8 cellular contexts compared by ENCODE assay signal in the genomic region with DNA sequence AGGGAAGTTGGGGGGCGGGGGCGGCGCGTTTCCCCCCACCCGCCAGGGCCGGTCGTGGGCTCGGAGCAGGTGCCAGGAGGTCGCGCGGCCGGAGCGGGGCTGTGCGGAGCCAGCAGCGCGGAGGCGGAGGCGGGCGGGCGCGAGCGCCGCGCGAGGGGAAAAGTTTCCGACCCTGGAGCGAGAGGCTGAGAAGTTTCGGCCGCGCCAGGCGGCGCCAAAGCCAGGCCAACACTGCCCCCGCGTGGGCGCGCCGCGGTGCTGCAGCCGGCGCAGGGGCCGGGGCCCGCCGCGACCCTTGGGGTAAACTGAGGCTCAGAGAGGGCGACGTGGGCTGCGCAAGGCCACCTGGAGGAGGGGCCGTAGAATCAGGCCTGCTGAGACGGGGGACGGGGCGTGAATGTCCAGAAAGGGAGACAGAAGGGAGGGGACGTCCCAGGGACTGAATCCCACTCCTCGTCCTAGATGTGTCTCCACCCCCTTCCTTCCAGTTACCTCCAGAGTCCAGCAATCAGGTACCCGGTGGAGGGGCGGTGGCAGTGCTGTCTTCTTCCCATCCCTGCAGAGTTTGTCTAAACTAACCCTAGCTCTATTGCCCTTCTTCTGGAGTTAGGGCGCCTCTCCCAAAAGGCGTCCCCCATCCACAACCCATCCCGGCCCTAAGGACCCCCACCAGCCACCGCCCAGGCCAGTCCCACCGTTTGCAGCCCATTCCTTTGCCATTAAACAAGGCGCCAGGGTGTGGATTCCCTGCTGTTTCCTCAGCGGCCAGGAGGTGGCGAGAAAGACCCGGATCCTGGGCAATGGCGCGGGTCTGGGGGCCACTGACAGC. TPM values are rescaled to one million over a fixed set of nuclear protein-coding genes. Genes with fewer than 3 reads are reported as not detected.
A peak's percentile ranks its signal among the peaks of the same experiment; 100 is the strongest.
DNase-seq lines count a peak whose midpoint lies in the region; ATAC-seq and TF ChIP-seq lines count a peak whose summit lies in the region.

No MANE protein-coding gene starts in this region.

- H3K4me3 ChIP-seq in PC-3 (ENCODE audit: low read length): peak overlapping the region; percentile 75
- peak overlapping the region; percentile 45 to 68 for H3K4me3 ChIP-seq in esophagus (ENCODE audit: low read depth in 1 of 2, low read length in 2 of 2)

- no TSS peak for BruUV-seq in PC-3 (replicated peaks; lab: Mats Ljungman, UMichigan)

- peaks cover 8% of the 10 kb centered on the region; the same call in 1 of the 2 replicates for H3K4me1 ChIP-seq in PC-3 (ENCODE audit: insufficient read depth, low read length)
- peaks cover 3 to 24% of the 10 kb centered on the region in 2 donors for H3K4me1 ChIP-seq in esophagus (ENCODE audit: control insufficient read depth in 2 of 2, insufficient read depth in 2 of 2, low read length in 1 of 2)

- CTCF ChIA-PET in PC-3 (lab: Charles Lee): no interaction called here

- H3K27ac ChIP-seq in PC-3 (ENCODE audit: low read length) (no peak overlapping the region), esophagus (ENCODE audit: low read depth in 2 of 2, low read length in 1 of 2) (peak overlapping the region; percentile 65 to 89)

- H3K9ac ChIP-seq in PC-3 (ENCODE audit: low read length): peak overlapping the region; percentile 82

- no peaks in the 10 kb centered on the region for H3F3A ChIP-seq in PC-3 (ENCODE audit: low read length, unreplicated experiment)

- in situ Hi-C loops in G401 (cut with HindIII; ENCODE audit: low sequenced_read_pairs): no loop called here

- H3K4me3 Mint-ChIP-seq in stimulated activated naive B cell treated with anti-CD40 and anti-IgM and Interleukin-4, amounts not matched to agents 10 μg/mL and 1 μg/mL and 100 μg/mL, for 72 hours: peak overlapping the region; percentile 82 to 85

- no peaks in the 10 kb centered on the region for H3K9me3 Mint-ChIP-seq in stimulated activated naive B cell treated with anti-CD40 and anti-IgM and Interleukin-4, amounts not matched to agents 10 μg/mL and 1 μg/mL and 100 μg/mL, for 72 hours

- H3K36me3 ChIP-seq in PC-3 (ENCODE audit: low read depth, low read length): no peaks in the 10 kb centered on the region
- H3K36me3 ChIP-seq in esophagus (ENCODE audit: control insufficient read depth in 2 of 2, insufficient read depth in 2 of 2, low read length in 1 of 2): no peaks in the 10 kb centered on the region

- H3K4me2 ChIP-seq in PC-3 (ENCODE audit: low read length): peak overlapping the region; percentile 92

- 1 to 2% methylated on average over 64 to 66 of the region's 66 CpGs for WGBS in esophagus, 2 donors

- no peaks in the 10 kb centered on the region for H4K20me1 ChIP-seq in PC-3 (ENCODE audit: low read length)

- H3K9me3 ChIP-seq in PC-3 (ENCODE audit: low read length) (no peaks in the 10 kb centered on the region), esophagus (ENCODE audit: control insufficient read depth in 2 of 2, insufficient read depth in 1 of 2, low read depth in 1 of 2, low read length in 1 of 2) (no peaks in the 10 kb centered on the region)

- POLR2A ChIA-PET in PC-3 (lab: Charles Lee; ENCODE audit: unreplicated experiment): no interaction called here

- peak; percentile 66 for DNase-seq in G401 (ENCODE audit: low spot score)
- peak; percentile 67 for DNase-seq in PC-3
- peak; percentile 85 to 87 for DNase-seq in activated T-cell treated with anti-CD3 and anti-CD28 coated beads, Interleukin-2, amount 50 U/mL, for 48 hours
- DNase-seq in myocyte (ENCODE audit: low read depth): peak; percentile 76
- peak; percentile 57 for DNase-seq in stimulated activated naive B cell treated with anti-CD40 and anti-IgM and Interleukin-4, amounts not matched to agents 10 μg/mL and 1 μg/mL and 100 μg/mL, for 72 hours
- DNase-seq in NCI-H524 treated with DMSO at 0.1 percent for 48 hours (lab: John Stamatoyannopoulos, UW): no peak

- no peaks in the 10 kb centered on the region for H3K36me3 Mint-ChIP-seq in stimulated activated naive B cell treated with anti-CD40 and anti-IgM and Interleukin-4, amounts not matched to agents 10 μg/mL and 1 μg/mL and 100 μg/mL, for 72 hours

- H3K27me3 ChIP-seq in PC-3 (ENCODE audit: low read length): no peaks in the 10 kb centered on the region
- H3K27me3 ChIP-seq in esophagus (ENCODE audit: control insufficient read depth in 1 of 2, insufficient read depth in 2 of 2, low read length in 2 of 2): no peaks in the 10 kb centered on the region

- TF ChIP-seq CTCF in PC-3 (conservative IDR thresholded peaks at IDR 0.05; ENCODE audit: low read depth, low read length): peak; percentile 72

- peak; percentile 52 for ATAC-seq in HG03135 (IDR thresholded peaks at IDR 0.05; ENCODE audit: unreplicated experiment)
- peak; percentile 45 for ATAC-seq in PC-3
- peak; percentile 72 to 76 for ATAC-seq in stimulated activated naive B cell treated with anti-CD40 and anti-IgM and Interleukin-4, amounts not matched to agents 10 μg/mL and 1 μg/mL and 100 μg/mL, for 72 hours (replicated peaks)

- intact Hi-C loops in PC-3 (cut with micrococcal nuclease): loop anchor here (5.0 kb wide), 4 partner anchors 113 to 473 kb away; partner anchors contain the start of gene IER5L

- peak overlapping the region; percentile 79 for H2AFZ ChIP-seq in PC-3 (ENCODE audit: low read length)

- H3K79me2 ChIP-seq in PC-3 (ENCODE audit: low read length): no peaks in the 10 kb centered on the region

- peaks cover 19 to 41% of the 10 kb centered on the region in 2 donors for H3K4me1 Mint-ChIP-seq in stimulated activated naive B cell treated with anti-CD40 and anti-IgM and Interleukin-4, amounts not matched to agents 10 μg/mL and 1 μg/mL and 100 μg/mL, for 72 hours

- no peaks in the 10 kb centered on the region for H3K9me2 ChIP-seq in PC-3 (replicated peaks; ENCODE audit: low read length)

- no peak overlapping the region for H3K27ac Mint-ChIP-seq in stimulated activated naive B cell treated with anti-CD40 and anti-IgM and Interleukin-4, amounts not matched to agents 10 μg/mL and 1 μg/mL and 100 μg/mL, for 72 hours

- H3K27me3 Mint-ChIP-seq in stimulated activated naive B cell treated with anti-CD40 and anti-IgM and Interleukin-4, amounts not matched to agents 10 μg/mL and 1 μg/mL and 100 μg/mL, for 72 hours: peaks cover 4 to 6% of the 10 kb centered on the region in 2 donors

RNA-seq across cellular contexts. Expression of gene C9orf50, which starts 10.2 kb away (rescaled TPM):
- not detected in 2 replicates for total RNA-seq in G401 (2014; rRNA removed; shearing (Covaris generic))
- not detected in 2 replicates for total RNA-seq in PC-3 (2014; rRNA removed)
- under 1 TPM in 1 of 2 donors, not detected in 1; 0.05 TPM for polyA plus RNA-seq in esophagus
- total RNA-seq in myocyte: not detected in 2 replicates
- polyA plus RNA-seq in myocyte (2012): 0.34 TPM

RNA-seq across cellular contexts. Expression of gene NTMT1, which starts 15.3 kb away (rescaled TPM):
- 107 and 123 TPM in 2 replicates for total RNA-seq in G401 (2014; rRNA removed; shearing (Covaris generic))
- total RNA-seq in PC-3 (2014; rRNA removed): 50.2 and 60.6 TPM in 2 replicates
- polyA plus RNA-seq in esophagus: 10 to 100 TPM; 14.2 to 30.6 TPM
- total RNA-seq in myocyte: 30.9 and 35.9 TPM in 2 replicates
- 62.9 TPM for polyA plus RNA-seq in myocyte (2012)

RNA-seq across cellular contexts. Expression of gene ASB6, which starts 31.3 kb away (rescaled TPM):
- total RNA-seq in G401 (2014; rRNA removed; shearing (Covaris generic)): 37.2 and 49.7 TPM in 2 replicates
- 19.1 and 20.8 TPM in 2 replicates for total RNA-seq in PC-3 (2014; rRNA removed)
- polyA plus RNA-seq in esophagus: 10 to 100 TPM; 14.4 to 15.1 TPM
- total RNA-seq in myocyte: 14.3 and 17.4 TPM in 2 replicates
- 17.6 TPM for polyA plus RNA-seq in myocyte (2012)

RNA-seq across cellular contexts. Expression of gene PRRX2, which starts 54.8 kb away (rescaled TPM):
- not detected in 2 replicates for total RNA-seq in G401 (2014; rRNA removed; shearing (Covaris generic))
- total RNA-seq in PC-3 (2014; rRNA removed) (0.47 and 1.3 TPM in 2 replicates), myocyte (not detected in 2 replicates)
- 1 to 10 TPM; 1.7 to 3.6 TPM for polyA plus RNA-seq in esophagus
- polyA plus RNA-seq in myocyte (2012): 0.13 TPM
